21 cellular contexts compared by ENCODE assay signal in the genomic region with DNA sequence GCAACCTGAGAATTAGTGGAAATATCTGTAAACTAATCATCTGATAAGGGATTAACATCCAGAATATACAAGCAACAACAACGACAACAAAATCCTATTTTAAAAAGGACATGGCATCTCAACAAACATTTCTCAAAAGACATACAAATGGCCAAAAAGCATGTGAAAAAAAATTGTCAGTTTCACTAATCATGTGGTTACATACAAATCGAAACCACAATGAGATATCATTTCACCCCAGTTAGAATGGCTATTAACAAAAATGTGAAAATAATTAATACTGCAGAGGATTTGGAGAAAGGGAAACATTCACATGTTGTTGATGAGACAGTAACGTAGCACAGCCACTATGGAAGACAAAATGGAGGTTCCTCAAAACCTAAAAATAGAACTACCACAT.
"Had no signal": no experiment of that assay in that cellular context is flagged by ENCODE, and none has a peak within 500 bp of the region (broad histone marks: within the 10 kb centered on the region; RNA-seq: fewer than 3 reads in every experiment).

No MANE protein-coding gene starts in this region.

- H3K79me2 ChIP-seq: parathyroid adenoma had no signal

- H3K4me1 Mint-ChIP-seq: neural progenitor cell had no signal

- H3K27me3 ChIP-seq: esophagus squamous epithelium, gastroesophageal sphincter, neural progenitor cell, right lobe of liver, testis, tibial nerve, upper lobe of right lung, vagina had no signal

- H3K4me3 ChIP-seq: esophagus squamous epithelium, gastroesophageal sphincter, mucosa of descending colon, neural progenitor cell, prostate gland, right lobe of liver, testis, tibial nerve, upper lobe of right lung, vagina had no signal

- H3K36me3 ChIP-seq: prostate gland, right lobe of liver, upper lobe of right lung had no signal

- H3K4me3 Mint-ChIP-seq: naive thymus-derived CD8-positive, alpha-beta T cell; neural progenitor cell; stimulated activated effector memory CD8-positive, alpha-beta T cell treated with anti-CD3 and anti-CD28 coated beads, Interleukin-12 subunit alpha, Interleukin-12 subunit beta, amount 100 ng/mL, for 72 hours; stimulated activated naive CD8-positive, alpha-beta T cell treated with anti-CD3 and anti-CD28 coated beads, Interleukin-15, amount 100 ng/mL, for 72 hours had no signal

- H3K27me3 Mint-ChIP-seq: naive thymus-derived CD8-positive, alpha-beta T cell; stimulated activated naive CD8-positive, alpha-beta T cell treated with anti-CD3 and anti-CD28 coated beads, Interleukin-15, amount 100 ng/mL, for 72 hours had no signal

- H2AFZ ChIP-seq: neural progenitor cell, parathyroid adenoma had no signal

- H3K9me3 Mint-ChIP-seq: stimulated activated effector memory CD8-positive, alpha-beta T cell treated with anti-CD3 and anti-CD28 coated beads, Interleukin-12 subunit alpha, Interleukin-12 subunit beta, amount 100 ng/mL, for 72 hours; stimulated activated naive CD8-positive, alpha-beta T cell treated with anti-CD3 and anti-CD28 coated beads, Interleukin-15, amount 100 ng/mL, for 72 hours had no signal

- H3K4me2 ChIP-seq: neural progenitor cell had no signal

- H3K27ac ChIP-seq: esophagus squamous epithelium, gastroesophageal sphincter, neural progenitor cell, parathyroid adenoma, prostate gland, right lobe of liver, testis, tibial nerve, upper lobe of right lung, vagina had no signal

- H3K9ac ChIP-seq: neural progenitor cell, parathyroid adenoma had no signal

- H3K4me1 ChIP-seq: esophagus squamous epithelium, gastroesophageal sphincter, parathyroid adenoma, prostate gland, right lobe of liver, testis, tibial nerve, vagina had no signal

- H3K27ac Mint-ChIP-seq: neural progenitor cell; stimulated activated effector memory CD8-positive, alpha-beta T cell treated with anti-CD3 and anti-CD28 coated beads, Interleukin-12 subunit alpha, Interleukin-12 subunit beta, amount 100 ng/mL, for 72 hours; stimulated activated naive CD8-positive, alpha-beta T cell treated with anti-CD3 and anti-CD28 coated beads, Interleukin-15, amount 100 ng/mL, for 72 hours had no signal

- H3K9me3 ChIP-seq: esophagus squamous epithelium, mucosa of descending colon, prostate gland, right lobe of liver, testis, upper lobe of right lung, vagina had no signal

- DNase-seq: dermis blood vessel endothelial cell; esophagus squamous epithelium; glutamatergic neuron; islet precursor cell; mammary epithelial cell; mucosa of descending colon; naive thymus-derived CD8-positive, alpha-beta T cell; nucleus accumbens; right lobe of liver; stimulated activated CD4-positive, alpha-beta T cell treated with anti-CD3 and anti-CD28 coated beads, Interleukin-4, amount 100 ng/mL, for 1 hour; stimulated activated CD8-positive, alpha-beta memory T cell treated with anti-CD3 and anti-CD28 coated beads, Interleukin-4, amount 100 ng/mL, for 48 hours; stimulated activated naive CD8-positive, alpha-beta T cell treated with anti-CD3 and anti-CD28 coated beads, Interleukin-15, amount 100 ng/mL, for 72 hours; testis; upper lobe of right lung had no signal

- ATAC-seq: gastroesophageal sphincter; mucosa of descending colon; naive thymus-derived CD8-positive, alpha-beta T cell; right lobe of liver; stimulated activated effector memory CD8-positive, alpha-beta T cell treated with anti-CD3 and anti-CD28 coated beads, Interleukin-12 subunit alpha, Interleukin-12 subunit beta, amount 100 ng/mL, for 72 hours; stimulated activated naive CD8-positive, alpha-beta T cell treated with anti-CD3 and anti-CD28 coated beads, Interleukin-15, amount 100 ng/mL, for 72 hours; upper lobe of right lung had no signal
